In the genomic region with DNA sequence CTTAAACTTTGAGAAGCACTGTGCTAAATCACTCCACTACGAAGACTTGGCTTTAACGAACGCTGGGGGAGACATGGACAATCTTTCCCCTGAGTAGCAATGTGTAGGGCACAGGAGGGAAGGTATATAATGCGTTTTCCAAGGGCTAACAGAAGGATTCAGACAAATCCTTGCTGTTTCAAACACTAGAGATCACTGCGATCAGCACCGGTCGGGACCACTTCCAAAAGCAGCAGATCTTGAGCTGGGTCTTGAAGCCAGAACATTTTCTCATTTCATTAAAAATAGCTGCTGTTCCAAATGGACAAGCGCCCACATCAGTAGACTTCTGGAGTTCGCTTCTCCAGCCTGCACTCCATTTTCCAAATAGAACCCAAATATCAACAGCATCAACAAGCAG, we compare ENCODE assay signal across 7 cellular contexts.
DNase-seq lines count a peak whose midpoint lies in the region; ATAC-seq and TF ChIP-seq lines count a peak whose summit lies in the region.

No MANE protein-coding gene starts in this region.

- H3K9me3 Mint-ChIP-seq in GM23338 = no peaks in the 10 kb centered on the region

- H3K4me1 ChIP-seq in GM23338 (ENCODE audit: insufficient read depth) = peaks cover 18% of the 10 kb centered on the region
- H3K4me1 ChIP-seq in hepatocyte (ENCODE audit: insufficient read depth) = peaks cover 11% of the 10 kb centered on the region
- peaks cover 14 to 43% (median 31%) of the 10 kb centered on the region in 3 donors for H3K4me1 ChIP-seq in skeletal muscle tissue (ENCODE audit: control insufficient read depth in 3 of 3, insufficient read depth in 3 of 3, low read length in 3 of 3)

- H3K9me2 ChIP-seq in GM23338 (ENCODE audit: insufficient read depth) (no peaks in the 10 kb centered on the region), hepatocyte (replicated peaks; ENCODE audit: insufficient read depth) (no peaks in the 10 kb centered on the region)

- H3K27me3 Mint-ChIP-seq in GM23338 (ENCODE audit: insufficient read depth, low read depth, poor library complexity) = peaks cover 54% of the 10 kb centered on the region

- H3K27me3 ChIP-seq in GM23338 (ENCODE audit: insufficient read depth) = peaks cover 84% of the 10 kb centered on the region
- no peaks in the 10 kb centered on the region for H3K27me3 ChIP-seq in hepatocyte
- H3K27me3 ChIP-seq in skeletal muscle tissue (ENCODE audit: control insufficient read depth in 3 of 3, insufficient read depth in 3 of 3, low read length in 3 of 3) = no peaks in the 10 kb centered on the region

- H3F3A ChIP-seq in GM23338 (replicated peaks; ENCODE audit: low read depth) = 0 out of 2 replicates have a peak, but pooled peaks cover 4% of the 10 kb centered on the region

- 25% methylated on average over 9 of the region's 9 CpGs for WGBS in hepatocyte (ENCODE audit: low lambda C conversion rate, missing lambda C conversion rate)

- no peak overlapping the region for H3K27ac Mint-ChIP-seq in GM23338

- peak overlapping the region; percentile 73; the same call in 1 of the 2 replicates for H2AFZ ChIP-seq in GM23338
- H2AFZ ChIP-seq in hepatocyte = peak overlapping the region; percentile 89

- H3K9me3 ChIP-seq in SK-N-MC (ENCODE audit: low read depth, low read length) (no peaks in the 10 kb centered on the region), hepatocyte (ENCODE audit: low read depth) (no peaks in the 10 kb centered on the region), skeletal muscle tissue (ENCODE audit: control insufficient read depth in 3 of 3, low read length in 3 of 3) (no peaks in the 10 kb centered on the region)

- H4K20me1 ChIP-seq in GM23338 (replicated peaks; ENCODE audit: insufficient read depth) = no peaks in the 10 kb centered on the region
- H4K20me1 ChIP-seq in hepatocyte (ENCODE audit: insufficient read depth, poor library complexity, severe bottlenecking) = no peaks in the 10 kb centered on the region

- H3K4me2 ChIP-seq in GM23338 (peak overlapping the region; percentile 100), hepatocyte (peak overlapping the region; percentile 99)

- H3K9ac ChIP-seq in SK-N-MC (ENCODE audit: insufficient read length) (no peak overlapping the region), skeletal muscle tissue (ENCODE audit: low read depth in 1 of 3, low read length in 3 of 3) (peak overlapping the region; percentile 78 to 99 (median 81))

- DNase-seq in GM23338 (ENCODE audit: low spot score) (no peak), SK-N-MC (ENCODE audit: low read depth, low spot score) (no peak), hepatocyte (ENCODE audit: low spot score) (no peak), GDM1 (lab: John Stamatoyannopoulos, UW) (no peak)

- TF ChIP-seq CTCF in GM23338 (conservative IDR thresholded peaks at IDR 0.05; ENCODE audit: low read depth in 2 of 2) = no peak
- no peak for TF ChIP-seq CTCF in hepatocyte (IDR thresholded peaks at IDR 0.05; ENCODE audit: poor library complexity)

- peaks cover 19% of the 10 kb centered on the region for H3K4me1 Mint-ChIP-seq in GM23338

- no peaks in the 10 kb centered on the region for H3K79me2 ChIP-seq in GM23338 (replicated peaks; ENCODE audit: insufficient read depth)
- no peaks in the 10 kb centered on the region for H3K79me2 ChIP-seq in hepatocyte

- H3K27ac ChIP-seq in GM23338 (ENCODE audit: low read depth) (no peak overlapping the region), SK-N-MC (no peak overlapping the region), hepatocyte (no peak overlapping the region), skeletal muscle tissue (ENCODE audit: low read depth, low read length) (peak overlapping the region; percentile 92)

- no peaks in the 10 kb centered on the region for H3K36me3 Mint-ChIP-seq in GM23338 (ENCODE audit: low read depth)

- ATAC-seq in GM23338 (no peak), HG02763 (IDR thresholded peaks at IDR 0.05; ENCODE audit: unreplicated experiment) (no peak), GM19397 (IDR thresholded peaks at IDR 0.05; ENCODE audit: unreplicated experiment) (no peak)

- H3K4me3 ChIP-seq in GM23338 (peak overlapping the region; percentile 94), SK-N-MC (peak overlapping the region; percentile 79), hepatocyte (no peak overlapping the region), skeletal muscle tissue (ENCODE audit: low read length in 3 of 3) (peak overlapping the region; percentile 90 to 95 (median 90))

- H3K36me3 ChIP-seq in GM23338 (ENCODE audit: insufficient read depth) (no peaks in the 10 kb centered on the region), SK-N-MC (ENCODE audit: insufficient read depth, low read length) (no peaks in the 10 kb centered on the region), hepatocyte (replicated peaks; ENCODE audit: insufficient read depth, low read depth) (no peaks in the 10 kb centered on the region), skeletal muscle tissue (ENCODE audit: control insufficient read depth in 3 of 3, insufficient read depth in 3 of 3, low read length in 3 of 3) (no peaks in the 10 kb centered on the region)

- H3K4me3 Mint-ChIP-seq in GM23338 = peak overlapping the region; percentile 82

TF ChIP-seq in GM23338, 12 proteins besides CTCF, POLR2A, EP300 and RAD21 (continues in another document):
- TF ChIP-seq EZH2 (IDR thresholded peaks at IDR 0.05; ENCODE audit: low read depth, unreplicated experiment) (peak; percentile 58), ZNF114 (CRISPR knock-in tag; IDR thresholded peaks at IDR 0.05) (no peak), CREB1 (CRISPR knock-in tag; IDR thresholded peaks at IDR 0.05; ENCODE audit: low read depth) (no peak)
- TF ChIP-seq, protein P1, sequence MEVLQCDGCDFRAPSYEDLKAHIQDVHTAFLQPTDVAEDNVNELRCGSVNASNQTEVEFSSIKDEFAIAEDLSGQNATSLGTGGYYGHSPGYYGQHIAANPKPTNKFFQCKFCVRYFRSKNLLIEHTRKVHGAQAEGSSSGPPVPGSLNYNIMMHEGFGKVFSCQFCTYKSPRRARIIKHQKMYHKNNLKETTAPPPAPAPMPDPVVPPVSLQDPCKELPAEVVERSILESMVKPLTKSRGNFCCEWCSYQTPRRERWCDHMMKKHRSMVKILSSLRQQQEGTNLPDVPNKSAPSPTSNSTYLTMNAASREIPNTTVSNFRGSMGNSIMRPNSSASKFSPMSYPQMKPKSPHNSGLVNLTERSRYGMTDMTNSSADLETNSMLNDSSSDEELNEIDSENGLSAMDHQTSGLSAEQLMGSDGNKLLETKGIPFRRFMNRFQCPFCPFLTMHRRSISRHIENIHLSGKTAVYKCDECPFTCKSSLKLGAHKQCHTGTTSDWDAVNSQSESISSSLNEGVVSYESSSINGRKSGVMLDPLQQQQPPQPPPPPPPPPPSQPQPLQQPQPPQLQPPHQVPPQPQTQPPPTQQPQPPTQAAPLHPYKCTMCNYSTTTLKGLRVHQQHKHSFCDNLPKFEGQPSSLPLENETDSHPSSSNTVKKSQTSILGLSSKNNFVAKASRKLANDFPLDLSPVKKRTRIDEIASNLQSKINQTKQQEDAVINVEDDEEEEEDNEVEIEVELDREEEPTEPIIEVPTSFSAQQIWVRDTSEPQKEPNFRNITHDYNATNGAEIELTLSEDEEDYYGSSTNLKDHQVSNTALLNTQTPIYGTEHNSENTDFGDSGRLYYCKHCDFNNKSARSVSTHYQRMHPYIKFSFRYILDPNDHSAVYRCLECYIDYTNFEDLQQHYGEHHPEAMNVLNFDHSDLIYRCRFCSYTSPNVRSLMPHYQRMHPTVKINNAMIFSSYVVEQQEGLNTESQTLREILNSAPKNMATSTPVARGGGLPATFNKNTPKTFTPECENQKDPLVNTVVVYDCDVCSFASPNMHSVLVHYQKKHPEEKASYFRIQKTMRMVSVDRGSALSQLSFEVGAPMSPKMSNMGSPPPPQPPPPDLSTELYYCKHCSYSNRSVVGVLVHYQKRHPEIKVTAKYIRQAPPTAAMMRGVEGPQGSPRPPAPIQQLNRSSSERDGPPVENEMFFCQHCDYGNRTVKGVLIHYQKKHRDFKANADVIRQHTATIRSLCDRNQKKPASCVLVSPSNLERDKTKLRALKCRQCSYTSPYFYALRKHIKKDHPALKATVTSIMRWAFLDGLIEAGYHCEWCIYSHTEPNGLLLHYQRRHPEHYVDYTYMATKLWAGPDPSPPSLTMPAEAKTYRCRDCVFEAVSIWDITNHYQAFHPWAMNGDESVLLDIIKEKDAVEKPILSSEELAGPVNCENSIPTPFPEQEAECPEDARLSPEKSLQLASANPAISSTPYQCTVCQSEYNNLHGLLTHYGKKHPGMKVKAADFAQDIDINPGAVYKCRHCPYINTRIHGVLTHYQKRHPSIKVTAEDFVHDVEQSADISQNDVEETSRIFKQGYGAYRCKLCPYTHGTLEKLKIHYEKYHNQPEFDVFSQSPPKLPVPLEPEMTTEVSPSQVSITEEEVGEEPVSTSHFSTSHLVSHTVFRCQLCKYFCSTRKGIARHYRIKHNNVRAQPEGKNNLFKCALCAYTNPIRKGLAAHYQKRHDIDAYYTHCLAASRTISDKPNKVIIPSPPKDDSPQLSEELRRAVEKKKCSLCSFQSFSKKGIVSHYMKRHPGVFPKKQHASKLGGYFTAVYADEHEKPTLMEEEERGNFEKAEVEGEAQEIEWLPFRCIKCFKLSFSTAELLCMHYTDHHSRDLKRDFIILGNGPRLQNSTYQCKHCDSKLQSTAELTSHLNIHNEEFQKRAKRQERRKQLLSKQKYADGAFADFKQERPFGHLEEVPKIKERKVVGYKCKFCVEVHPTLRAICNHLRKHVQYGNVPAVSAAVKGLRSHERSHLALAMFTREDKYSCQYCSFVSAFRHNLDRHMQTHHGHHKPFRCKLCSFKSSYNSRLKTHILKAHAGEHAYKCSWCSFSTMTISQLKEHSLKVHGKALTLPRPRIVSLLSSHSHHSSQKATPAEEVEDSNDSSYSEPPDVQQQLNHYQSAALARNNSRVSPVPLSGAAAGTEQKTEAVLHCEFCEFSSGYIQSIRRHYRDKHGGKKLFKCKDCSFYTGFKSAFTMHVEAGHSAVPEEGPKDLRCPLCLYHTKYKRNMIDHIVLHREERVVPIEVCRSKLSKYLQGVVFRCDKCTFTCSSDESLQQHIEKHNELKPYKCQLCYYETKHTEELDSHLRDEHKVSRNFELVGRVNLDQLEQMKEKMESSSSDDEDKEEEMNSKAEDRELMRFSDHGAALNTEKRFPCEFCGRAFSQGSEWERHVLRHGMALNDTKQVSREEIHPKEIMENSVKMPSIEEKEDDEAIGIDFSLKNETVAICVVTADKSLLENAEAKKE (CRISPR knock-in tag; IDR thresholded peaks at IDR 0.05) = no peak
